1 cellular context compared by ENCODE assay signal in the genomic region with DNA sequence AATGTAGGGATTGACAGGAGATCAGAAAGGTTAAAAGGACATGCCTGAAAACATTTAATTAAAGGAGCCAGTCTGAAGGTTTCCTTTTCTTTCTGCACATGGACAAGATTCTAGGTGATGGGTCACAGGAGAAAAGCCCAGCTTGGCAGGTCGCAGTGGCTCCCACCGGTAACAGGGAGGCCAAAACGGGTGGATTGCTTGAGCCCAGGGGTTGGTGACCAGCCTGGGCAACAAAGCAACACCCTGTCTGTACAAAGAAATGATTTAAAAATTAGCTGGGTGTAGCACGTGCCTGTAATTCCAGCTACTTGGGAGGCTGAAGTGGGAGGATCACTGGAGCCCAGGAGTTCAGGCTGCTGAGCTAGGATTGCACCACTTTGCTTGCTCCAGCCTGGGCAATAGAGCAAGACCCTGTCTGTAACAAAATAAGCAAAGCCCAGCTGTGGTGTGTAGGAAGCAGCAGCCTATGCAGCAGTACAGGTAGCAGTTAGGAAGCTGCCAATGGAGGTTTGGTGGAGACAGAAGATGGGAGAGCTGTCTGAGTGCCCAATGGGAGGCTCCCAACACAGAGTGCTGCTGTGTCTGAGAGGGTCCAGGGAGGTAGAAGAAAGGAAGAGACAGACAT.
A peak's percentile ranks its signal among the peaks of the same experiment; 100 is the strongest.
TF ChIP-seq lines count a peak whose summit lies in the region.

No MANE protein-coding gene starts in this region.

TF ChIP-seq in A549, 52 proteins besides CTCF, POLR2A, EP300 and RAD21 (continued from another document):
- TF ChIP-seq, protein P1, sequence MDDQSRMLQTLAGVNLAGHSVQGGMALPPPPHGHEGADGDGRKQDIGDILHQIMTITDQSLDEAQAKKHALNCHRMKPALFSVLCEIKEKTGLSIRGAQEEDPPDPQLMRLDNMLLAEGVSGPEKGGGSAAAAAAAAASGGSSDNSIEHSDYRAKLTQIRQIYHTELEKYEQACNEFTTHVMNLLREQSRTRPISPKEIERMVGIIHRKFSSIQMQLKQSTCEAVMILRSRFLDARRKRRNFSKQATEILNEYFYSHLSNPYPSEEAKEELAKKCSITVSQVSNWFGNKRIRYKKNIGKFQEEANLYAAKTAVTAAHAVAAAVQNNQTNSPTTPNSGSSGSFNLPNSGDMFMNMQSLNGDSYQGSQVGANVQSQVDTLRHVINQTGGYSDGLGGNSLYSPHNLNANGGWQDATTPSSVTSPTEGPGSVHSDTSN (IDR thresholded peaks at IDR 0.05): no peak
- TF ChIP-seq JUNB (IDR thresholded peaks at IDR 0.05) (no peak), HDAC2 (IDR thresholded peaks at IDR 0.05) (no peak), CHD4 (IDR thresholded peaks at IDR 0.05; ENCODE audit: borderline replicate concordance) (no peak), FOSB (CRISPR knock-in tag; IDR thresholded peaks at IDR 0.05) (no peak), RNF2 (IDR thresholded peaks at IDR 0.05; ENCODE audit: borderline replicate concordance, low read depth) (no peak), KDM5A (IDR thresholded peaks at IDR 0.05) (no peak), HOXB13 (CRISPR knock-in tag; IDR thresholded peaks at IDR 0.05; ENCODE audit: low read depth) (0 out of 2 replicates have a peak, but pooled peaks have one; percentile 26), MYC (IDR thresholded peaks at IDR 0.05; ENCODE audit: borderline replicate concordance, low read length) (no peak), NFE2L2 (conservative IDR thresholded peaks at IDR 0.05; ENCODE audit: low read length) (no peak), NPAS2 (CRISPR knock-in tag; IDR thresholded peaks at IDR 0.05; ENCODE audit: borderline replicate concordance) (no peak), BHLHE40 (IDR thresholded peaks at IDR 0.05; ENCODE audit: low read depth, low read length) (no peak), HEYL (CRISPR knock-in tag; IDR thresholded peaks at IDR 0.05) (no peak), HOXB5 (CRISPR knock-in tag; IDR thresholded peaks at IDR 0.05) (no peak), CEBPB (IDR thresholded peaks at IDR 0.05) (peak in 1 of 2 experiments; percentile 35; a peak in 1 of 4 replicates), FOSL2 (IDR thresholded peaks at IDR 0.05) (no peak), FOSL2 (CRISPR knock-in tag; IDR thresholded peaks at IDR 0.05) (no peak), CBX2 (IDR thresholded peaks at IDR 0.05; ENCODE audit: borderline replicate concordance, low read depth) (no peak), RFX5 (IDR thresholded peaks at IDR 0.05) (no peak), ESRRA (IDR thresholded peaks at IDR 0.05; ENCODE audit: borderline replicate concordance, low read length) (no peak), RARB (CRISPR knock-in tag; IDR thresholded peaks at IDR 0.05) (no peak), GATA3 (IDR thresholded peaks at IDR 0.05; ENCODE audit: borderline replicate concordance) (no peak), RCOR1 (IDR thresholded peaks at IDR 0.05; ENCODE audit: low read depth, low read length) (no peak), ZSCAN20 (CRISPR knock-in tag; IDR thresholded peaks at IDR 0.05) (no peak; the same call in 1 of the 2 replicates), KDM1A (IDR thresholded peaks at IDR 0.05; ENCODE audit: low read depth) (no peak), SREBF2 (IDR thresholded peaks at IDR 0.05) (no peak), HOXA7 (CRISPR knock-in tag; IDR thresholded peaks at IDR 0.05) (peak; percentile 8; the same call in 1 of the 2 replicates), NR3C1 (IDR thresholded peaks at IDR 0.05) (no peak), TP53 (CRISPR knock-in tag; IDR thresholded peaks at IDR 0.05) (no peak), ZNF302 (CRISPR knock-in tag; IDR thresholded peaks at IDR 0.05) (no peak), EHMT2 (IDR thresholded peaks at IDR 0.05; ENCODE audit: low read depth) (no peak), POLR2AphosphoS2 (conservative IDR thresholded peaks at IDR 0.05; ENCODE audit: low read length) (no peak; the same call in 1 of the 2 replicates), CBX8 (IDR thresholded peaks at IDR 0.05) (no peak), TFCP2L1 (CRISPR knock-in tag; IDR thresholded peaks at IDR 0.05) (0 out of 2 replicates have a peak, but pooled peaks have one; percentile 48), CHD2 (IDR thresholded peaks at IDR 0.05; ENCODE audit: low read length, partially characterized antibody) (no peak), JUN (IDR thresholded peaks at IDR 0.05) (no peak), SMC3 (IDR thresholded peaks at IDR 0.05) (no peak), MAZ (IDR thresholded peaks at IDR 0.05; ENCODE audit: borderline replicate concordance, low read depth, low read length) (0 out of 2 replicates have a peak, but pooled peaks have one; percentile 13), MAFK (IDR thresholded peaks at IDR 0.05; ENCODE audit: partially characterized antibody) (no peak), ZC3H11A (IDR thresholded peaks at IDR 0.05) (no peak), EHF (CRISPR knock-in tag; IDR thresholded peaks at IDR 0.05) (no peak), PHF8 (IDR thresholded peaks at IDR 0.05; ENCODE audit: borderline replicate concordance, low read depth) (no peak), ZFP36 (IDR thresholded peaks at IDR 0.05; ENCODE audit: borderline replicate concordance, partially characterized antibody) (no peak)
- TF ChIP-seq, protein P2, sequence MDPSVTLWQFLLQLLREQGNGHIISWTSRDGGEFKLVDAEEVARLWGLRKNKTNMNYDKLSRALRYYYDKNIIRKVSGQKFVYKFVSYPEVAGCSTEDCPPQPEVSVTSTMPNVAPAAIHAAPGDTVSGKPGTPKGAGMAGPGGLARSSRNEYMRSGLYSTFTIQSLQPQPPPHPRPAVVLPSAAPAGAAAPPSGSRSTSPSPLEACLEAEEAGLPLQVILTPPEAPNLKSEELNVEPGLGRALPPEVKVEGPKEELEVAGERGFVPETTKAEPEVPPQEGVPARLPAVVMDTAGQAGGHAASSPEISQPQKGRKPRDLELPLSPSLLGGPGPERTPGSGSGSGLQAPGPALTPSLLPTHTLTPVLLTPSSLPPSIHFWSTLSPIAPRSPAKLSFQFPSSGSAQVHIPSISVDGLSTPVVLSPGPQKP (IDR thresholded peaks at IDR 0.05; ENCODE audit: low read depth, low read length): no peak
- TF ChIP-seq, protein P3, sequence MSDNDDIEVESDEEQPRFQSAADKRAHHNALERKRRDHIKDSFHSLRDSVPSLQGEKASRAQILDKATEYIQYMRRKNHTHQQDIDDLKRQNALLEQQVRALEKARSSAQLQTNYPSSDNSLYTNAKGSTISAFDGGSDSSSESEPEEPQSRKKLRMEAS (IDR thresholded peaks at IDR 0.05): peak; percentile 33; the same call in 1 of the 2 replicates
- TF ChIP-seq, protein P4, sequence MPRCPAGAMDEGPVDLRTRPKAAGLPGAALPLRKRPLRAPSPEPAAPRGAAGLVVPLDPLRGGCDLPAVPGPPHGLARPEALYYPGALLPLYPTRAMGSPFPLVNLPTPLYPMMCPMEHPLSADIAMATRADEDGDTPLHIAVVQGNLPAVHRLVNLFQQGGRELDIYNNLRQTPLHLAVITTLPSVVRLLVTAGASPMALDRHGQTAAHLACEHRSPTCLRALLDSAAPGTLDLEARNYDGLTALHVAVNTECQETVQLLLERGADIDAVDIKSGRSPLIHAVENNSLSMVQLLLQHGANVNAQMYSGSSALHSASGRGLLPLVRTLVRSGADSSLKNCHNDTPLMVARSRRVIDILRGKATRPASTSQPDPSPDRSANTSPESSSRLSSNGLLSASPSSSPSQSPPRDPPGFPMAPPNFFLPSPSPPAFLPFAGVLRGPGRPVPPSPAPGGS (IDR thresholded peaks at IDR 0.05): no peak
- TF ChIP-seq, protein P5, sequence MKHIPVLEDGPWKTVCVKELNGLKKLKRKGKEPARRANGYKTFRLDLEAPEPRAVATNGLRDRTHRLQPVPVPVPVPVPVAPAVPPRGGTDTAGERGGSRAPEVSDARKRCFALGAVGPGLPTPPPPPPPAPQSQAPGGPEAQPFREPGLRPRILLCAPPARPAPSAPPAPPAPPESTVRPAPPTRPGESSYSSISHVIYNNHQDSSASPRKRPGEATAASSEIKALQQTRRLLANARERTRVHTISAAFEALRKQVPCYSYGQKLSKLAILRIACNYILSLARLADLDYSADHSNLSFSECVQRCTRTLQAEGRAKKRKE (CRISPR knock-in tag; IDR thresholded peaks at IDR 0.05; ENCODE audit: low read depth): 0 out of 2 replicates have a peak, but pooled peaks have one; percentile 67
- TF ChIP-seq, protein P6, sequence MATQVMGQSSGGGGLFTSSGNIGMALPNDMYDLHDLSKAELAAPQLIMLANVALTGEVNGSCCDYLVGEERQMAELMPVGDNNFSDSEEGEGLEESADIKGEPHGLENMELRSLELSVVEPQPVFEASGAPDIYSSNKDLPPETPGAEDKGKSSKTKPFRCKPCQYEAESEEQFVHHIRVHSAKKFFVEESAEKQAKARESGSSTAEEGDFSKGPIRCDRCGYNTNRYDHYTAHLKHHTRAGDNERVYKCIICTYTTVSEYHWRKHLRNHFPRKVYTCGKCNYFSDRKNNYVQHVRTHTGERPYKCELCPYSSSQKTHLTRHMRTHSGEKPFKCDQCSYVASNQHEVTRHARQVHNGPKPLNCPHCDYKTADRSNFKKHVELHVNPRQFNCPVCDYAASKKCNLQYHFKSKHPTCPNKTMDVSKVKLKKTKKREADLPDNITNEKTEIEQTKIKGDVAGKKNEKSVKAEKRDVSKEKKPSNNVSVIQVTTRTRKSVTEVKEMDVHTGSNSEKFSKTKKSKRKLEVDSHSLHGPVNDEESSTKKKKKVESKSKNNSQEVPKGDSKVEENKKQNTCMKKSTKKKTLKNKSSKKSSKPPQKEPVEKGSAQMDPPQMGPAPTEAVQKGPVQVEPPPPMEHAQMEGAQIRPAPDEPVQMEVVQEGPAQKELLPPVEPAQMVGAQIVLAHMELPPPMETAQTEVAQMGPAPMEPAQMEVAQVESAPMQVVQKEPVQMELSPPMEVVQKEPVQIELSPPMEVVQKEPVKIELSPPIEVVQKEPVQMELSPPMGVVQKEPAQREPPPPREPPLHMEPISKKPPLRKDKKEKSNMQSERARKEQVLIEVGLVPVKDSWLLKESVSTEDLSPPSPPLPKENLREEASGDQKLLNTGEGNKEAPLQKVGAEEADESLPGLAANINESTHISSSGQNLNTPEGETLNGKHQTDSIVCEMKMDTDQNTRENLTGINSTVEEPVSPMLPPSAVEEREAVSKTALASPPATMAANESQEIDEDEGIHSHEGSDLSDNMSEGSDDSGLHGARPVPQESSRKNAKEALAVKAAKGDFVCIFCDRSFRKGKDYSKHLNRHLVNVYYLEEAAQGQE (IDR thresholded peaks at IDR 0.05): no peak
- TF ChIP-seq, protein P7, sequence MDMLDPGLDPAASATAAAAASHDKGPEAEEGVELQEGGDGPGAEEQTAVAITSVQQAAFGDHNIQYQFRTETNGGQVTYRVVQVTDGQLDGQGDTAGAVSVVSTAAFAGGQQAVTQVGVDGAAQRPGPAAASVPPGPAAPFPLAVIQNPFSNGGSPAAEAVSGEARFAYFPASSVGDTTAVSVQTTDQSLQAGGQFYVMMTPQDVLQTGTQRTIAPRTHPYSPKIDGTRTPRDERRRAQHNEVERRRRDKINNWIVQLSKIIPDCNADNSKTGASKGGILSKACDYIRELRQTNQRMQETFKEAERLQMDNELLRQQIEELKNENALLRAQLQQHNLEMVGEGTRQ (IDR thresholded peaks at IDR 0.05): no peak
- TF ChIP-seq, protein P8, sequence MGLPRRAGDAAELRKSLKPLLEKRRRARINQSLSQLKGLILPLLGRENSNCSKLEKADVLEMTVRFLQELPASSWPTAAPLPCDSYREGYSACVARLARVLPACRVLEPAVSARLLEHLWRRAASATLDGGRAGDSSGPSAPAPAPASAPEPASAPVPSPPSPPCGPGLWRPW (IDR thresholded peaks at IDR 0.05): no peak
- TF ChIP-seq, protein P9, sequence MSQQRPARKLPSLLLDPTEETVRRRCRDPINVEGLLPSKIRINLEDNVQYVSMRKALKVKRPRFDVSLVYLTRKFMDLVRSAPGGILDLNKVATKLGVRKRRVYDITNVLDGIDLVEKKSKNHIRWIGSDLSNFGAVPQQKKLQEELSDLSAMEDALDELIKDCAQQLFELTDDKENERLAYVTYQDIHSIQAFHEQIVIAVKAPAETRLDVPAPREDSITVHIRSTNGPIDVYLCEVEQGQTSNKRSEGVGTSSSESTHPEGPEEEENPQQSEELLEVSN (IDR thresholded peaks at IDR 0.05; ENCODE audit: borderline replicate concordance, low read depth): no peak
